In the genomic region with DNA sequence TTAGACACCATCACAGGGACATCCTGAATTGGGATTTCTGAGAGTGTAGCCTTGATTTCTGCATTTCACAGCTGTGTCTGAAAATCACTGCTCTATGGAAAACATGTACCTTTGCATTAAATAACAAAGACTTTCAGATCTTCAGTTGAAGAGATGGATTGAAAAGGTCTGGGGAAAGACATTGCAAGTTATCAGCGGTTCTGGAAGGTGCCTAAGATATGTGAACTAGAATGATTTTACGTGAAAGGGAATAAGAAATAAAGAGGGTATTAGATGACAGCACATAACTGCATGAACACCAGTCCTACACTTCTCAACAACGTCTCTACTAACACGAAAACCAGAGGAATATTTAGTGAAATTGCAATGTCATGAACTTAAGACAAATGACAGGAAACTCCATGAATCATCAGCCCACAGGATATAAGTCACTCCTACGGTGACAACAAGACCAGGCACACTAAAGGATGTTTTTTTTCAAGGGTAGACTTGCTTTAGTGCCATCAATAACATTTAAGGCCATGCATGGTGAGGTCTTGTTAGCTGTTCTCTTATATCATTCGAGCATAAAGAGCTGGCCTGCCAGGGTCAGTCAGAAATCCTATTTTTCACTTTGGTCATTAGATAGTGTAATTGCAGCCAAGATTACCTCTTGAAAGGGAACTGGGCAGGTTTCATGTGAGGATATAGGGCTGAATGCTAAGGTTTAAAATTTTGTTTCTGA, we compare ENCODE assay signal across 8 cellular contexts.
DNase-seq lines count a peak whose midpoint lies in the region; ATAC-seq, FAIRE-seq and TF ChIP-seq lines count a peak whose summit lies in the region.

No MANE protein-coding gene starts in this region.

- FAIRE-seq in GM12892 (lab: Jason Lieb, UNC): no peak

- peak; percentile 61 for ATAC-seq in GM18868 (IDR thresholded peaks at IDR 0.05; ENCODE audit: unreplicated experiment)
- ATAC-seq in HG02852 (IDR thresholded peaks at IDR 0.05; ENCODE audit: unreplicated experiment): no peak

- TF ChIP-seq POLR2A in GM12892 (IDR thresholded peaks at IDR 0.05; ENCODE audit: low read depth, low read length): no peak

- TF ChIP-seq CTCF in foreskin fibroblast (IDR thresholded peaks at IDR 0.05; ENCODE audit: low read depth, low read length): no peak

- H3K4me3 ChIP-seq in foreskin fibroblast (ENCODE audit: low read depth in 1 of 2, low read length in 2 of 2): no peak overlapping the region

- DNase-seq in A172 (ENCODE audit: low spot score) (peak; percentile 95), SW480 (ENCODE audit: low spot score) (peak; percentile 57), foreskin fibroblast (peak; percentile 69 to 78), NCI-H2029 treated with DMSO at 0.1 percent for 48 hours (lab: John Stamatoyannopoulos, UW) (no peak), hypothalamus (lab: John Stamatoyannopoulos, UW) (no peak), GM12892 (ENCODE audit: insufficient read length) (no peak)

Comparison
In these comparisons a context has a peak if more than half of its experiments do, and no peak if none do; other contexts are left out.
1. DNase-seq: peak in A172 (single experiment), SW480 (single experiment) and foreskin fibroblast (2 of 2); none in NCI-H2029 treated with DMSO at 0.1 percent for 48 hours (single experiment), hypothalamus (0 of 51) and GM12892 (single experiment).